ENCODE assay signal across 9 cellular contexts in the genomic region with DNA sequence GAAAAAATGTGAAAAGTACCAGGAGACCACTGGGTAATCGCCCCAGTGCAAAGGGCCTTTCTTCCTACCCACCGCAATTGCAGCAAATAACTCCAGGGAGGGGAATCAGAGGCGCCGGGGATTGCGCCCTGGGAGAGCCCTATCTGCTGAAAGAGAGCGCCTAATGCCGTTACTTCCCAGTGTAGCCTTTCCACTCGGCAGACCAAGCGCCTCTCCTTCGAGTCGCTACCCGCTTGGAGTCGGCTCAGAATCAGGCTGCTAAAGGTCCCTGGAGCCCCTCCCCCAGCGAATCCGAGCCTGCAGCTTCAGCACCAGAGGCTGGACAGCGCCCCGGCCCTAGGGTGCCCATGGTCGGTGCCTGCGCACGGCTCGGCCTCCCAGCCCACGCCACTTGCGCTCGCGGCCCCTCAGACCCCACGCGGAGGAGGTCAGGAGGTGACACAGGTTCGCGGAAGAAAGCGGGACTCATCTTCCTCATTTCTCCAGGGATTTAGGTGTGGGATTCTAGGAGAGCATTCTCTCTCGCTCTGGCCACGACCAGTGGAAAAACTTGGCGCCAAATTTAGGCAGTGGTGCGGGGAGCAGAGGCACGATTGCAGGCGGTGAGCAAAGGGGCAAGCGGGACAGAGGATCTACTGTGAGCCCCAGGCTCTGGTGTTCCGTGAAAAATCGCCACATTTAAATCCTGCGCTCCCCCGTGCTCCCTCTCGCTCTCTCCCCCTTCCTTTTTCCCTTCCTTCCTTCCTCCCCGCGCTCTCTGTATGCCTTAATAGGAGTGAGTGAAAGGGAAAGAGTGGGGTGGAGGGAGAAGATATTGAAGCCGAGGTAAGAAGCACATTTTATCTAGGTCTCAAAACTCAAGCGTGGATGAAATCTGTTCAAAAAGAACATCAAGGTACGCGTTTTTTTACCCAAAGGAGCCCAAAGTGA. TPM values are rescaled to one million over a fixed set of nuclear protein-coding genes. Genes with fewer than 3 reads are reported as not detected.
DNase-seq lines count a peak whose midpoint lies in the region; ATAC-seq and TF ChIP-seq lines count a peak whose summit lies in the region.
"Had no signal": no experiment of that assay in that cellular context is flagged by ENCODE, and none has a peak within 500 bp of the region (broad histone marks: within the 10 kb centered on the region; RNA-seq: fewer than 3 reads in every experiment).

No MANE protein-coding gene starts in this region.

- H3K36me3 ChIP-seq in heart right ventricle (no peaks in the 10 kb centered on the region), skeletal muscle satellite cell (ENCODE audit: insufficient read depth, low read length) (no peaks in the 10 kb centered on the region)

- H3K27me3 ChIP-seq in heart right ventricle: peaks cover 20 to 69% (median 62%) of the 10 kb centered on the region in 7 donors
- peaks cover 72% of the 10 kb centered on the region for H3K27me3 ChIP-seq in skeletal muscle satellite cell (ENCODE audit: control insufficient read depth, insufficient read depth, low read length)

- intact Hi-C loops in heart right ventricle (cut with DNase I): no loop called here

- TF ChIP-seq CTCF in heart right ventricle (IDR thresholded peaks at IDR 0.05): no peak

- WGBS in heart right ventricle, 2 donors: 4 to 6% methylated on average over 48 of the region's 48 CpGs

- ATAC-seq in heart right ventricle (peak; percentile 55 to 91 (median 84)), HG03457 (IDR thresholded peaks at IDR 0.05; ENCODE audit: unreplicated experiment) (no peak)

- peak overlapping the region; percentile 17 for H3K4me2 ChIP-seq in skeletal muscle satellite cell (ENCODE audit: low read length)

- H3K4me3 ChIP-seq in heart right ventricle: peak overlapping the region in 6 of 10 donors; percentile 12 to 34 (median 26)
- H3K4me3 ChIP-seq in skeletal muscle satellite cell (ENCODE audit: low read length): no peak overlapping the region
- H3K4me3 ChIP-seq: SK-N-MC had no signal

- no peaks in the 10 kb centered on the region for H3K9me3 ChIP-seq in heart right ventricle
- no peaks in the 10 kb centered on the region for H3K9me3 ChIP-seq in skeletal muscle satellite cell (replicated peaks; ENCODE audit: low read length)

- H3K4me1 ChIP-seq in heart right ventricle (peaks cover 0 to 24% (median 14%) of the 10 kb centered on the region in 9 donors), skeletal muscle satellite cell (ENCODE audit: control insufficient read depth, insufficient read depth, low read length) (no peaks in the 10 kb centered on the region)

- H3K27ac ChIP-seq in heart right ventricle: no peak overlapping the region
- H3K27ac ChIP-seq: SK-N-MC had no signal

- H3K9ac ChIP-seq in skeletal muscle satellite cell (ENCODE audit: low read depth, low read length): no peak overlapping the region

- DNase-seq in activated gamma-delta T cell treated with Interleukin-2 at 50 U/mL for 16 hours: peak; percentile 40
- no peak for DNase-seq in activated gamma-delta T cell (lab: John Stamatoyannopoulos, UW)
- DNase-seq in activated CD8-positive, alpha-beta memory T cell treated with anti-CD3 and anti-CD28 coated beads for 24 hours: peak; percentile 79
- DNase-seq in heart right ventricle: peak; percentile 48 to 56
- DNase-seq in NCI-H1436 treated with DMSO at 0.1 percent for 48 hours (lab: John Stamatoyannopoulos, UW): no peak
- no peak for DNase-seq in DMS153 (lab: John Stamatoyannopoulos, UW)

RNA-seq across cellular contexts. Expression of a gene that starts 15.4 kb away (rescaled TPM):
- total RNA-seq in heart right ventricle: 1 to 10 TPM; 4.0 to 9.5 (median 5.6) TPM
- 10 to 100 TPM in 1 of 2 donors, 1 to 10 TPM in 1; 3.4 to 13.2 TPM for polyA plus RNA-seq in heart right ventricle
- 41.5 and 48.4 TPM in 2 replicates for total RNA-seq in skeletal muscle satellite cell (2012; rRNA removed)

RNA-seq across cellular contexts. Expression of a gene that starts 33.0 kb away (rescaled TPM):
- 10 to 100 TPM in 1 of 10 donors, 1 to 10 TPM in 9; 2.0 to 23.0 (median 4.5) TPM for total RNA-seq in heart right ventricle
- polyA plus RNA-seq in heart right ventricle: 10 to 100 TPM in 1 of 2 donors, 1 to 10 TPM in 1; 3.6 to 13.8 TPM
- total RNA-seq in skeletal muscle satellite cell (2012; rRNA removed): 1.7 and 2.0 TPM in 2 replicates

RNA-seq across cellular contexts. Expression of a gene that starts 59.3 kb away (rescaled TPM):
- 10 to 100 TPM in 1 of 10 donors, 1 to 10 TPM in 9; 6.5 to 10.5 (median 8.7) TPM for total RNA-seq in heart right ventricle
- polyA plus RNA-seq in heart right ventricle: 1 to 10 TPM; 2.9 to 3.4 TPM
- 6.6 and 7.6 TPM in 2 replicates for total RNA-seq in skeletal muscle satellite cell (2012; rRNA removed)

Comparison
In these comparisons a context has a peak if more than half of its experiments do, and no peak if none do; other contexts are left out.
1. DNase-seq: peak in activated gamma-delta T cell treated with Interleukin-2 at 50 U/mL for 16 hours (single experiment), activated CD8-positive, alpha-beta memory T cell treated with anti-CD3 and anti-CD28 coated beads for 24 hours (single experiment) and heart right ventricle (2 of 2); none in activated gamma-delta T cell (single experiment), NCI-H1436 treated with DMSO at 0.1 percent for 48 hours (single experiment) and DMS153 (single experiment).